ENCODE assay signal across 8 cellular contexts in the genomic region with DNA sequence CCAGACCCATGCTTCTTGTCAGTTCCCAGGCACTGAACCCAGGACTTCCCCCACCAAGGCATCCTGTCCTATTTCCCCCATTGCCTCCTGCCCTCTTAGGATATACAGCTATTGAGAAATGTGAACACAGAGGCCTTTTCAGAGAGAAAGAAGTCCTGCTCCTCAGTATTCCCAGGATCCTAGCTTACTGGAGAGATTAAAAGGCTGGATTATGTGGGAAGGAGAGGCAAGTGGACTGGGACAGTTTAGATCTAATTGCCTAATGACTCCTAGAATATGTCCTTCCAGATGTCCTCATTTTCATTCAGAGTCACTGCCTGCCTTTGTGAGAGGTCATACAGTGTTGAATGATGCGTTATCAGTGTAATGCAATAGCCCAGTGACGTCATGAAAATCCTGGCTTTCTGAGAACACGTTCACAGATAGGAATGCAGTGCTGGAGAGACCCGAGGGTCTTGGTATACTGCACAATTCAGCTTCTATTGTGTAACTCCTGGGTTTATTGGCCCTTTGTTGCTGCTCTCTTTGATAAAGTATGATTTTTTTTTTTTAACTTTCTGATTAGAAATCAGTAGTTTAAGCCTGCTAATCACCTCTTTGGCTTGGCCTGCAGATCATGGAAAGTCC. TPM values are rescaled to one million over a fixed set of nuclear protein-coding genes. Genes with fewer than 3 reads are reported as not detected.
DNase-seq lines count a peak whose midpoint lies in the region; TF ChIP-seq lines count a peak whose summit lies in the region.

No MANE protein-coding gene starts in this region.

- H3K27ac ChIP-seq in caudate nucleus (ENCODE audit: low read depth, low read length): peak overlapping the region; percentile 68
- peak overlapping the region; percentile 93 for H3K27ac ChIP-seq in mesodermal cell (ENCODE audit: low read depth, low read length, severe bottlenecking)
- no peak overlapping the region for H3K27ac ChIP-seq in ovary

- peaks cover 37% of the 10 kb centered on the region for H3K4me1 ChIP-seq in mesodermal cell (ENCODE audit: control insufficient read depth, insufficient read depth, low read length, poor library complexity, severe bottlenecking)
- no peaks in the 10 kb centered on the region for H3K4me1 ChIP-seq in ovary (ENCODE audit: insufficient read depth)

- DNase-seq in DMS53 treated with DMSO at 0.1 percent for 48 hours (lab: John Stamatoyannopoulos, UW; ENCODE audit: unreplicated experiment) (peak; percentile 94), NCI-H1930 (lab: John Stamatoyannopoulos, UW) (peak; percentile 32 to 36), caudate nucleus (lab: John Stamatoyannopoulos, UW) (no peak), ovary (no peak), posterior cingulate gyrus (no peak), mesenteric fat pad (ENCODE audit: low spot score) (no peak)
- DNase-seq in activated CD4-positive, alpha-beta T cell treated with anti-CD3 and anti-CD28 coated beads, Interleukin-2, amount 50 U/mL, for 4 hours: no peak

- no peak for TF ChIP-seq CTCF in ovary (IDR thresholded peaks at IDR 0.05)

- intact Hi-C loops in ovary (cut with DNase I): no loop called here
- intact Hi-C loops in posterior cingulate gyrus (cut with DNase I): no loop called here

- 62 to 66% methylated on average over 4 of the region's 4 CpGs for WGBS in mesodermal cell (ENCODE audit: insufficient coverage in 2 of 2), 2 experiments
- 21 to 28% (median 24%) methylated on average over 4 of the region's 4 CpGs for WGBS in ovary, 3 donors

- no peak for TF ChIP-seq EP300 in ovary (IDR thresholded peaks at IDR 0.05)

- no peak for TF ChIP-seq POLR2A in ovary (IDR thresholded peaks at IDR 0.05)

- no peaks in the 10 kb centered on the region for H3K27me3 ChIP-seq in ovary

- H3K36me3 ChIP-seq in mesodermal cell (ENCODE audit: control insufficient read depth, insufficient read depth, low read length): no peaks in the 10 kb centered on the region
- no peaks in the 10 kb centered on the region for H3K36me3 ChIP-seq in ovary

- H3K4me3 ChIP-seq in mesodermal cell (ENCODE audit: extremely low read depth, insufficient read depth, low read length, poor library complexity, severe bottlenecking): no peak overlapping the region
- no peak overlapping the region for H3K4me3 ChIP-seq in ovary

- no peaks in the 10 kb centered on the region for H3K9me3 ChIP-seq in mesodermal cell (ENCODE audit: control insufficient read depth, low read length)
- no peaks in the 10 kb centered on the region for H3K9me3 ChIP-seq in ovary

RNA-seq across cellular contexts. Expression of a gene that starts 26.2 kb away (rescaled TPM):
- polyA plus RNA-seq in mesodermal cell (2013, experiment 1 of 2): 11.4 TPM
- polyA plus RNA-seq in mesodermal cell (2013, experiment 2 of 2): 8.2 TPM
- 10 to 100 TPM in 2 of 7 donors, 1 to 10 TPM in 4, under 1 TPM in 1; 0.58 to 60.3 (median 5.3) TPM for total RNA-seq in ovary
- polyA plus RNA-seq in ovary: 10 to 100 TPM in 1 of 2 donors, 1 to 10 TPM in 1; 1.5 to 12.7 TPM
- 4.2 TPM for total RNA-seq in mesenteric fat pad

Comparison
In these comparisons a context has a peak if more than half of its experiments do, and no peak if none do; other contexts are left out.
1. DNase-seq: peak in DMS53 treated with DMSO at 0.1 percent for 48 hours (single experiment) and NCI-H1930 (2 of 2); none in caudate nucleus (0 of 61), activated CD4-positive, alpha-beta T cell treated with anti-CD3 and anti-CD28 coated beads, Interleukin-2, amount 50 U/mL, for 4 hours (0 of 2), ovary (0 of 5), posterior cingulate gyrus (0 of 10) and mesenteric fat pad (single experiment).
2. H3K27ac ChIP-seq: peak in caudate nucleus (single experiment) and mesodermal cell (single experiment); none in ovary (0 of 2).